ENCODE assay signal across 2 cellular contexts in the genomic region with DNA sequence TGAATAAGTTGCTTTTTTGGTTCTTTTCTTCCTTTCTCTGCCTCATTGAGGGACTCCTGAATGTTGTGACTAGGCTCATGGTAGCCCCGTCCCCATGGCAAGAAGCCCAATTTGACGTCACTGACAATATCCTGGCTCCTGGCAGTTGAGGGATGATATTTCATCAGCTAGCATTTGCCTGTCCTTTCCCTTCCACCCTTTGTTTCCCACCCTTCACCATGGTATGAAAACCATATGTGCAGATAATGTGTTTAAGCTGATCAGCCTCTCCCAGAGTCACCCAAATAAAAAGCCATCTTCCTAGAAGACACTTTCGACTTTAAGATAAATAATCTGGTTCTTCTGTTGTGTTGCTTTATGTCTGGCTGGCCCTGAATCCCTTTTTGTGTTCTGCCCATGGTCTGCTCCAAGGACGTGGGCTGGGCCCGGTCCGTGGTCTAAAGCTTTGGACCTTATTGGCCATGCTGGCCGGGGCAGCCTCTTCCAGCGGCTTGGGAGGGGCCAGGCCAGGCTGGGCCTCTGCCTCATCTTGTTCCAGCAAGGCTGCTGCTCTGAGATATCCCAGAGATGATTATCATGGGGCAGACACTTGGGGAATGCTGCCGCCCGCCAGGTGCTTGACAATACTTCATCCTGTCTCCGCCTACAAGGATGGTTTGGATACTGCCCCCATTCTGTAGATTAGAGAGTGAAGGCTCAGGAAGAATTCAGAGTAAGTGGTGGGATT.
TF ChIP-seq lines count a peak whose summit lies in the region.

No MANE protein-coding gene starts in this region.

TF ChIP-seq in HEK293, 187 proteins besides CTCF, POLR2A, EP300 and RAD21 (continued from another document):
- TF ChIP-seq ZNF184 (tag by site-specific recombination; IDR thresholded peaks at IDR 0.05) (no peak), ZFHX2 (tag by site-specific recombination; conservative IDR thresholded peaks at IDR 0.05) (0 out of 2 replicates have a peak, but pooled peaks have one; percentile 15), ZNF530 (tag by site-specific recombination; IDR thresholded peaks at IDR 0.05; ENCODE audit: low read depth) (peak; percentile 77; the same call in 1 of the 2 replicates)
- TF ChIP-seq, protein P1, sequence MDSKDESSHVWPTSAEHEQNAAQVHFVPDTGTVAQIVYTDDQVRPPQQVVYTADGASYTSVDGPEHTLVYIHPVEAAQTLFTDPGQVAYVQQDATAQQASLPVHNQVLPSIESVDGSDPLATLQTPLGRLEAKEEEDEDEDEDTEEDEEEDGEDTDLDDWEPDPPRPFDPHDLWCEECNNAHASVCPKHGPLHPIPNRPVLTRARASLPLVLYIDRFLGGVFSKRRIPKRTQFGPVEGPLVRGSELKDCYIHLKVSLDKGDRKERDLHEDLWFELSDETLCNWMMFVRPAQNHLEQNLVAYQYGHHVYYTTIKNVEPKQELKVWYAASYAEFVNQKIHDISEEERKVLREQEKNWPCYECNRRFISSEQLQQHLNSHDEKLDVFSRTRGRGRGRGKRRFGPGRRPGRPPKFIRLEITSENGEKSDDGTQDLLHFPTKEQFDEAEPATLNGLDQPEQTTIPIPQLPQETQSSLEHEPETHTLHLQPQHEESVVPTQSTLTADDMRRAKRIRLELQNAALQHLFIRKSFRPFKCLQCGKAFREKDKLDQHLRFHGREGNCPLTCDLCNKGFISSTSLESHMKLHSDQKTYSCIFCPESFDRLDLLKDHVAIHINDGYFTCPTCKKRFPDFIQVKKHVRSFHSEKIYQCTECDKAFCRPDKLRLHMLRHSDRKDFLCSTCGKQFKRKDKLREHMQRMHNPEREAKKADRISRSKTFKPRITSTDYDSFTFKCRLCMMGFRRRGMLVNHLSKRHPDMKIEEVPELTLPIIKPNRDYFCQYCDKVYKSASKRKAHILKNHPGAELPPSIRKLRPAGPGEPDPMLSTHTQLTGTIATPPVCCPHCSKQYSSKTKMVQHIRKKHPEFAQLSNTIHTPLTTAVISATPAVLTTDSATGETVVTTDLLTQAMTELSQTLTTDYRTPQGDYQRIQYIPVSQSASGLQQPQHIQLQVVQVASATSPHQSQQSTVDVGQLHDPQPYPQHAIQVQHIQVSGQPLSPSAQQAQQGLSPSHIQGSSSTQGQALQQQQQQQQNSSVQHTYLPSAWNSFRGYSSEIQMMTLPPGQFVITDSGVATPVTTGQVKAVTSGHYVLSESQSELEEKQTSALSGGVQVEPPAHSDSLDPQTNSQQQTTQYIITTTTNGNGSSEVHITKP (tag by site-specific recombination; IDR thresholded peaks at IDR 0.05) = peak; percentile 89

TF ChIP-seq in SK-N-SH, 30 proteins besides CTCF, POLR2A, EP300 and RAD21 (continued from another document):
- no peak for TF ChIP-seq SIN3A (IDR thresholded peaks at IDR 0.05; ENCODE audit: borderline replicate concordance, low read depth, low read length)
- peak; percentile 45; the same call in 1 of the 2 replicates for TF ChIP-seq RCOR1 (IDR thresholded peaks at IDR 0.05; ENCODE audit: low read length)
TF ChIP-seq in SK-N-SH: peak in this region for 3.
